Comparison of ENCODE assay signal across 33 cellular contexts in the genomic region with DNA sequence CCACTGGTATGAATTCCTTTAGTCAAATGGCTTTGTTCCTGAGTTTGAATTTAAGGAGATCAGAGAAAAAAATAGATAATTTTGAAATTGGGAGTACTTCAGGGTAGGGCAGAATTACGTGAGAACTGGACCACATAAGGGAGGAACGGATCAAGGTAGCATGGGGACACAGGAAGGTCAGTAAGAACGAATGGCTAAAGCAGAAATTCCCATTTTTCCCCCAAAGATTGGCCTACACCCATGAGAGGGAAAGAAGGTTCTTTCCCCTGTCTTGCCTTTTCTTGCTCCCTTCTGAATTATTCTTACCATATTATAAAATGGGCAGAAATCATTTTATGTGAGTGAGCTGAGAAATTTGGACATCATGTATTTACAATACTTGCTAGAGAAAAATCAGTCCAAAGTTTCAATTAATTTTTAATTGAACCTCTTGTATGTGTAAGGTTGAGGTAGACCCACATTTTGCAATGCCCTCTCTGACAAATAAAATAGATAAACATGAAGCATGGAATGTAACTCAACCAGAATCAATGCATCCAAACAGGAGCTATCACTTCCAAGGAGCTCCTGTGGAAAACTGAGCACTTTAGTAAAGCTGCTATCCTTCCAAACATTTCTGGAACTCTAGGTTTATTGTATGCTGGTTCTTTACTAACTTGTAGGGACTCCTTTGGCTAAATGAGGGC.
"Had no signal": no experiment of that assay in that cellular context is flagged by ENCODE, and none has a peak within 500 bp of the region (broad histone marks: within the 10 kb centered on the region; RNA-seq: fewer than 3 reads in every experiment).

No MANE protein-coding gene starts in this region.

- H3K27me3 ChIP-seq: adrenal gland, body of pancreas, esophagus squamous epithelium, gastroesophageal sphincter had no signal

- H3K4me3 ChIP-seq: adrenal gland, body of pancreas, esophagus squamous epithelium, gastroesophageal sphincter had no signal

- DNase-seq: activated B cell treated with CpG ODN at 0.5 μM for 24 hours; activated CD4-positive, alpha-beta T cell treated with anti-CD3 and anti-CD28 coated beads for 48 hours; activated CD4-positive, alpha-beta T cell treated with anti-CD3 and anti-CD28 coated beads, Interleukin-2, amount 50 U/mL, for 1 hour; activated CD4-positive, alpha-beta T cell treated with anti-CD3 and anti-CD28 coated beads, Interleukin-2, amount 50 U/mL, for 48 hours; activated CD8-positive, alpha-beta memory T cell treated with anti-CD3 and anti-CD28 coated beads for 24 hours; activated CD8-positive, alpha-beta T cell treated with anti-CD3 and anti-CD28 coated beads for 36 hours; activated effector memory CD4-positive, alpha-beta T cell treated with Interleukin-2 at 50 U/mL for 16 hours; activated gamma-delta T cell treated with Interleukin-2 at 50 U/mL for 16 hours; activated naive CD4-positive, alpha-beta T cell treated with Interleukin-2 at 50 U/mL for 16 hours; activated naive CD8-positive, alpha-beta T cell treated with anti-CD3 and anti-CD28 coated beads for 36 hours; activated naive CD8-positive, alpha-beta T cell treated with anti-CD3 and anti-CD28 coated beads, Interleukin-2, amount 50 U/mL, for 24 hours; activated T-cell treated with anti-CD3 and anti-CD28 coated beads, Interleukin-2, amount 50 U/mL, for 4 hours; adrenal gland; amygdala; aorta; body of pancreas; caudate nucleus; cortex of kidney; dermis blood vessel endothelial cell; effector CD4-positive, alpha-beta T cell; effector memory CD8-positive, alpha-beta T cell; esophagus squamous epithelium; foreskin melanocyte; T-helper 1 cell; T-helper 17 cell; T1000; WERI-Rb-1 had no signal

- ATAC-seq: activated CD4-positive, CD25-positive, alpha-beta regulatory T cell treated with anti-CD3 and anti-CD28 coated beads, Interleukin-2, amount 50 U/mL, for 24 hours; activated CD8-positive, alpha-beta T cell treated with anti-CD3 and anti-CD28 coated beads for 36 hours; activated naive CD8-positive, alpha-beta T cell treated with anti-CD3 and anti-CD28 coated beads, Interleukin-2, amount 50 U/mL, for 24 hours; activated T-cell treated with anti-CD3 and anti-CD28 coated beads, Interleukin-2, amount 50 U/mL, for 4 hours; activated T-helper 17 cell treated with anti-CD3 and anti-CD28 coated beads, Interleukin-2, amount 50 U/mL, for 72 hours; body of pancreas; effector memory CD8-positive, alpha-beta T cell; gastroesophageal sphincter; T-helper 17 cell had no signal

- H3K4me1 Mint-ChIP-seq: activated B cell treated with CpG ODN at 0.5 μM for 24 hours; activated naive CD4-positive, alpha-beta T cell treated with anti-CD3 and anti-CD28 coated beads, Interleukin-2, amount 50 U/mL, for 24 hours; activated naive CD8-positive, alpha-beta T cell treated with anti-CD3 and anti-CD28 coated beads for 36 hours; activated naive CD8-positive, alpha-beta T cell treated with anti-CD3 and anti-CD28 coated beads, Interleukin-2, amount 50 U/mL, for 24 hours; activated T-helper 17 cell treated with anti-CD3 and anti-CD28 coated beads, Interleukin-2, amount 50 U/mL, for 72 hours; T-helper 17 cell had no signal

- H3K36me3 ChIP-seq: adrenal gland, gastroesophageal sphincter had no signal

- H3K27ac ChIP-seq: adrenal gland, body of pancreas, epithelial cell of prostate, esophagus squamous epithelium, gastroesophageal sphincter, WERI-Rb-1 had no signal

- H3K27ac Mint-ChIP-seq: activated B cell treated with CpG ODN at 0.5 μM for 24 hours; activated CD8-positive, alpha-beta T cell treated with anti-CD3 and anti-CD28 coated beads for 36 hours; activated naive CD4-positive, alpha-beta T cell treated with anti-CD3 and anti-CD28 coated beads, Interleukin-2, amount 50 U/mL, for 24 hours; activated naive CD8-positive, alpha-beta T cell treated with anti-CD3 and anti-CD28 coated beads for 36 hours; activated naive CD8-positive, alpha-beta T cell treated with anti-CD3 and anti-CD28 coated beads, Interleukin-2, amount 50 U/mL, for 24 hours; activated T-helper 17 cell treated with anti-CD3 and anti-CD28 coated beads, Interleukin-2, amount 50 U/mL, for 72 hours; T-helper 17 cell; T-helper 2 cell treated with Interferon-gamma antibody and Interleukin-4, amounts not matched to agents 5 μg/mL and 100 μg/mL, for 36 hours had no signal

- H3K9me3 Mint-ChIP-seq: activated B cell treated with CpG ODN at 0.5 μM for 24 hours; activated CD8-positive, alpha-beta T cell treated with anti-CD3 and anti-CD28 coated beads for 36 hours; activated naive CD4-positive, alpha-beta T cell treated with anti-CD3 and anti-CD28 coated beads, Interleukin-2, amount 50 U/mL, for 24 hours; activated naive CD8-positive, alpha-beta T cell treated with anti-CD3 and anti-CD28 coated beads for 36 hours; activated naive CD8-positive, alpha-beta T cell treated with anti-CD3 and anti-CD28 coated beads, Interleukin-2, amount 50 U/mL, for 24 hours; activated T-cell treated with anti-CD3 and anti-CD28 coated beads, Interleukin-2, amount 50 U/mL, for 4 hours; activated T-helper 17 cell treated with anti-CD3 and anti-CD28 coated beads, Interleukin-2, amount 50 U/mL, for 72 hours; effector memory CD8-positive, alpha-beta T cell; T-helper 2 cell treated with Interferon-gamma antibody and Interleukin-4, amounts not matched to agents 5 μg/mL and 100 μg/mL, for 36 hours had no signal

- H3K27me3 Mint-ChIP-seq: activated B cell treated with CpG ODN at 0.5 μM for 24 hours; activated CD8-positive, alpha-beta T cell treated with anti-CD3 and anti-CD28 coated beads for 36 hours; activated naive CD4-positive, alpha-beta T cell treated with anti-CD3 and anti-CD28 coated beads, Interleukin-2, amount 50 U/mL, for 24 hours; activated naive CD8-positive, alpha-beta T cell treated with anti-CD3 and anti-CD28 coated beads for 36 hours; activated naive CD8-positive, alpha-beta T cell treated with anti-CD3 and anti-CD28 coated beads, Interleukin-2, amount 50 U/mL, for 24 hours; activated T-helper 17 cell treated with anti-CD3 and anti-CD28 coated beads, Interleukin-2, amount 50 U/mL, for 72 hours; effector memory CD8-positive, alpha-beta T cell; T-helper 17 cell had no signal

- H3K4me1 ChIP-seq: esophagus squamous epithelium, gastroesophageal sphincter had no signal

- H3K4me3 Mint-ChIP-seq: activated B cell treated with CpG ODN at 0.5 μM for 24 hours; activated CD8-positive, alpha-beta T cell treated with anti-CD3 and anti-CD28 coated beads for 36 hours; activated naive CD4-positive, alpha-beta T cell treated with anti-CD3 and anti-CD28 coated beads, Interleukin-2, amount 50 U/mL, for 24 hours; activated naive CD8-positive, alpha-beta T cell treated with anti-CD3 and anti-CD28 coated beads for 36 hours; activated naive CD8-positive, alpha-beta T cell treated with anti-CD3 and anti-CD28 coated beads, Interleukin-2, amount 50 U/mL, for 24 hours; activated T-cell treated with anti-CD3 and anti-CD28 coated beads, Interleukin-2, amount 50 U/mL, for 4 hours; activated T-helper 17 cell treated with anti-CD3 and anti-CD28 coated beads, Interleukin-2, amount 50 U/mL, for 72 hours; effector memory CD8-positive, alpha-beta T cell; T-helper 17 cell; T-helper 2 cell treated with Interferon-gamma antibody and Interleukin-4, amounts not matched to agents 5 μg/mL and 100 μg/mL, for 36 hours had no signal

- H3K9me3 ChIP-seq: body of pancreas, esophagus squamous epithelium, gastroesophageal sphincter had no signal
